In genomic region chr3:9909221-9910013, GRCh38 we compare ENCODE assay signal across 19 cellular contexts. TPM values are rescaled to one million over a fixed set of nuclear protein-coding genes. Genes with fewer than 3 reads are reported as not detected.
DNase-seq lines count a peak whose midpoint lies in the region; ATAC-seq and TF ChIP-seq lines count a peak whose summit lies in the region.
"Had no signal": no experiment of that assay in that cellular context is flagged by ENCODE, and none has a peak within 500 bp of the region (broad histone marks: within the 10 kb centered on the region; RNA-seq: fewer than 3 reads in every experiment).

No MANE protein-coding gene starts in this region.

- H3K4me1 ChIP-seq in lower lobe of right lung, result peaks cover 28% of the 10 kb centered on the region
- H3K4me1 ChIP-seq: BE2C had no signal

- DNase-seq in stimulated activated CD4-positive, alpha-beta T cell treated with anti-CD3 and anti-CD28 coated beads, Interleukin-15, amount 100 ng/mL, for 24 hours, result peak; percentile 44
- no peak for DNase-seq in stimulated activated CD4-positive, alpha-beta T cell treated with anti-CD3 and anti-CD28 coated beads, Interleukin-12 subunit alpha, Interleukin-12 subunit beta, amount 100 ng/mL, for 4 hours
- DNase-seq in lower lobe of right lung (no peak), erythroblast (lab: John Stamatoyannopoulos, UW) (no peak), posterior cingulate gyrus (no peak), NCI-H2171 (lab: John Stamatoyannopoulos, UW) (no peak)
- DNase-seq: activated CD8-positive, alpha-beta memory T cell treated with anti-CD3 and anti-CD28 coated beads, Interleukin-2, amount 50 U/mL, for 48 hours; amygdala; BE2C; GF-D8; left ventricle myocardium superior; natural killer cell; NK-92 treated with Interleukin-12 subunit alpha and Interleukin-12 subunit beta, amount 100 ng/mL, for 24 hours; retina; WERI-Rb-1 had no signal

- H3K4me3 ChIP-seq in lower lobe of right lung, result no peak overlapping the region
- H3K4me3 ChIP-seq: thoracic aorta had no signal

- TF ChIP-seq CTCF in lower lobe of right lung (IDR thresholded peaks at IDR 0.05), result no peak

- peaks cover 19% of the 10 kb centered on the region for H3K4me1 Mint-ChIP-seq in activated T-helper 17 cell treated with anti-CD3 and anti-CD28 coated beads, Interleukin-2, amount 50 U/mL, for 72 hours

- H3K36me3 ChIP-seq in lower lobe of right lung, result no peaks in the 10 kb centered on the region
- H3K36me3 ChIP-seq: BE2C, thoracic aorta, WERI-Rb-1 had no signal

- intact Hi-C loops in lower lobe of right lung (cut with DNase I) (no loop called here), posterior cingulate gyrus (cut with DNase I) (no loop called here)

- no peak overlapping the region for H3K27ac ChIP-seq in lower lobe of right lung
- H3K27ac ChIP-seq: thoracic aorta, WERI-Rb-1 had no signal

- peak overlapping the region; percentile 50 for H3K4me3 Mint-ChIP-seq in activated T-helper 17 cell treated with anti-CD3 and anti-CD28 coated beads, Interleukin-2, amount 50 U/mL, for 72 hours
- H3K4me3 Mint-ChIP-seq: natural killer cell had no signal

- no peak for TF ChIP-seq POLR2A in erythroblast (IDR thresholded peaks at IDR 0.05; ENCODE audit: low read length)

- H3K36me3 Mint-ChIP-seq in activated T-helper 17 cell treated with anti-CD3 and anti-CD28 coated beads, Interleukin-2, amount 50 U/mL, for 72 hours (ENCODE audit: low read depth), result peaks cover 24% of the 10 kb centered on the region
- H3K36me3 Mint-ChIP-seq: natural killer cell had no signal

- H3K27me3 Mint-ChIP-seq in activated T-helper 17 cell treated with anti-CD3 and anti-CD28 coated beads, Interleukin-2, amount 50 U/mL, for 72 hours, result no peaks in the 10 kb centered on the region

- H3K9me3 ChIP-seq in lower lobe of right lung, result no peaks in the 10 kb centered on the region
- H3K9me3 ChIP-seq: BE2C, thoracic aorta had no signal

- no peaks in the 10 kb centered on the region for H3K9me3 Mint-ChIP-seq in activated T-helper 17 cell treated with anti-CD3 and anti-CD28 coated beads, Interleukin-2, amount 50 U/mL, for 72 hours
- H3K9me3 Mint-ChIP-seq: natural killer cell had no signal

- no peaks in the 10 kb centered on the region for H3K27me3 ChIP-seq in lower lobe of right lung (ENCODE audit: low read depth)
- H3K27me3 ChIP-seq: BE2C had no signal

- H3K27ac Mint-ChIP-seq in activated T-helper 17 cell treated with anti-CD3 and anti-CD28 coated beads, Interleukin-2, amount 50 U/mL, for 72 hours, result peak overlapping the region; percentile 74
- H3K27ac Mint-ChIP-seq: natural killer cell had no signal

- peak; percentile 81 for ATAC-seq in activated T-helper 17 cell treated with anti-CD3 and anti-CD28 coated beads, Interleukin-2, amount 50 U/mL, for 72 hours (replicated peaks)
- ATAC-seq in lower lobe of right lung, result peak; percentile 86 to 92
- ATAC-seq: left ventricle myocardium superior, natural killer cell had no signal

RNA-seq across cellular contexts. Expression of gene IL17RE, which starts 6.8 kb away (rescaled TPM):
- total RNA-seq in activated T-helper 17 cell treated with anti-CD3 and anti-CD28 coated beads, Interleukin-2, amount 50 U/mL, for 72 hours, result 10 to 100 TPM in 1 of 2 donors, 1 to 10 TPM in 1; 5.9 to 20.1 TPM
- total RNA-seq in lower lobe of right lung, result 21.5 TPM
- total RNA-seq: H4 had no signal

RNA-seq across cellular contexts. Expression of gene IL17RC, which starts 7.5 kb away (rescaled TPM):
- 1 to 10 TPM; 1.2 to 3.5 TPM for total RNA-seq in activated T-helper 17 cell treated with anti-CD3 and anti-CD28 coated beads, Interleukin-2, amount 50 U/mL, for 72 hours
- total RNA-seq in lower lobe of right lung, result 27.2 TPM

RNA-seq across cellular contexts. Expression of gene JAGN1, which starts 19.0 kb away (rescaled TPM):
- 10 to 100 TPM; 22.8 to 32.0 TPM for total RNA-seq in activated T-helper 17 cell treated with anti-CD3 and anti-CD28 coated beads, Interleukin-2, amount 50 U/mL, for 72 hours
- 23.8 TPM for total RNA-seq in lower lobe of right lung

RNA-seq across cellular contexts. Expression of gene CRELD1, which starts 24.2 kb away (rescaled TPM):
- total RNA-seq in activated T-helper 17 cell treated with anti-CD3 and anti-CD28 coated beads, Interleukin-2, amount 50 U/mL, for 72 hours, result 10 to 100 TPM; 14.2 to 36.7 TPM
- total RNA-seq in lower lobe of right lung, result 54.3 TPM

RNA-seq across cellular contexts. Expression of gene CIDEC, which starts 29.4 kb away (rescaled TPM):
- under 1 TPM in 1 of 2 donors, not detected in 1; 0.42 TPM for total RNA-seq in activated T-helper 17 cell treated with anti-CD3 and anti-CD28 coated beads, Interleukin-2, amount 50 U/mL, for 72 hours
- total RNA-seq in lower lobe of right lung, result not detected
- total RNA-seq: fibroblast of villous mesenchyme, H4, natural killer cell had no signal
